ENCODE assay signal across 8 cellular contexts in genomic region chr14:34498684-34499412, GRCh38. TPM values are rescaled to one million over a fixed set of nuclear protein-coding genes. Genes with fewer than 3 reads are reported as not detected.
DNase-seq lines count a peak whose midpoint lies in the region; ATAC-seq and TF ChIP-seq lines count a peak whose summit lies in the region.

No MANE protein-coding gene starts in this region.

- TF ChIP-seq CTCF in GM12873 (IDR thresholded peaks at IDR 0.05; ENCODE audit: insufficient read depth, low read depth, low read length, missing control alignments) (peak; percentile 51), LNCAP (IDR thresholded peaks at IDR 0.05) (peak; percentile 82)

- DNase-seq in SHP77 (lab: John Stamatoyannopoulos, UW) (peak; percentile 45 to 57), iris pigment epithelial cell (ENCODE audit: low read depth) (peak; percentile 19), ureter (ENCODE audit: low spot score) (no peak)

- ATAC-seq in GM18502 (IDR thresholded peaks at IDR 0.05; ENCODE audit: poor library complexity, unreplicated experiment): no peak
- ATAC-seq in GM19351 (IDR thresholded peaks at IDR 0.05; ENCODE audit: unreplicated experiment): no peak
- no peak for ATAC-seq in HG03565 (IDR thresholded peaks at IDR 0.05; ENCODE audit: unreplicated experiment)

RNA-seq across cellular contexts. Expression of gene SPTSSA, which starts 36.8 kb away (rescaled TPM):
- total RNA-seq in ureter: 26.8 TPM

RNA-seq across cellular contexts. Expression of gene EAPP, which starts 40.7 kb away (rescaled TPM):
- total RNA-seq in ureter: 42.7 TPM
